In the genomic region with DNA sequence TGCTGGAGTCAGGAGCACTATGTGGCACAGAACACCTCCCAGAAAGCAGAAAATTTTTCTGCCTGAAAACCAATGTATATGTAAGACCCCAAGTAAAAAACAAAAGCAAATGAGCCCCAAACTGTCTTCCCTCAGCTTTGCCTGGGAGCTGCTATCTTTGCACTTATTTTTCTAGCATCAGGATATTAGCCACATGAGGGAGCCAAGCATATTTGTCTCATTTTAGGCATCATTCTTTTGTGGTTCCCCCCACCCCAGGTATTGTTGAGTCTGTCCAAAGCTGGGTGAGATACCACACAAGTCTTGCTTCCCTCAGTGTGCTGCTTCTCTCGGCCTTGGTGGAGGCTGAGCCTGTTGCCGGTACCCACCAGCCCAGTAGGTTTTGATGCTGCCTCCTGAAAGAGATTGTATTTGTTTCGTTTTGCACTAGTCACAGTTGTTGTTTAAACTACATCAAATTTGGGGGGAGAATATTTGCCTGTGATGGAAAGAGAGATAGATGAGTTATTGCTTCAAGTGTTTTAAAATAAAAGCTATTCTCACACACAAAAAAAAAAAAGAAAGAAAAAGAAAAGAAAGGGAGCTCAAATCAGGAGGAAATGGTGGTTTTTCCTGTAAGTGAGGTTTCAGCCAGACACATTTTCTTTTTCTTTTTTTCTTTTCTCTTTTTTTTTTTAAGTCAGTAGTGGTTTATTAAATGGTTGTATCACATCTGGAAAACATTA, we compare ENCODE assay signal across 13 cellular contexts. TPM values are rescaled to one million over a fixed set of nuclear protein-coding genes. Genes with fewer than 3 reads are reported as not detected.
A peak's percentile ranks its signal among the peaks of the same experiment; 100 is the strongest.
DNase-seq lines count a peak whose midpoint lies in the region; ATAC-seq and TF ChIP-seq lines count a peak whose summit lies in the region.
"Had no signal": no experiment of that assay in that cellular context is flagged by ENCODE, and none has a peak within 500 bp of the region (broad histone marks: within the 10 kb centered on the region; RNA-seq: fewer than 3 reads in every experiment).

No MANE protein-coding gene starts in this region.

- H3K9me3 Mint-ChIP-seq in CD4-positive, CD25-positive, alpha-beta regulatory T cell = no peaks in the 10 kb centered on the region
- H3K9me3 Mint-ChIP-seq in activated naive CD4-positive, alpha-beta T cell treated with anti-CD3 and anti-CD28 coated beads, Interleukin-2, amount 10 ng/mL, durations not matched to agents 7 days and 5 days = peaks cover 4% of the 10 kb centered on the region
- no peaks in the 10 kb centered on the region for H3K9me3 Mint-ChIP-seq in osteocyte (ENCODE audit: unreplicated experiment)

- H3K27ac Mint-ChIP-seq in CD4-positive, CD25-positive, alpha-beta regulatory T cell = peak overlapping the region; percentile 77 to 94 (median 86)
- peak overlapping the region; percentile 90 for H3K27ac Mint-ChIP-seq in activated naive CD4-positive, alpha-beta T cell treated with anti-CD3 and anti-CD28 coated beads, Interleukin-2, amount 10 ng/mL, durations not matched to agents 7 days and 5 days
- peak overlapping the region; percentile 97 for H3K27ac Mint-ChIP-seq in osteocyte (ENCODE audit: unreplicated experiment)

- H3K9me3 ChIP-seq in CD4-positive, CD25-positive, alpha-beta regulatory T cell (ENCODE audit: control insufficient read depth in 2 of 2, low read length in 2 of 2) = no peaks in the 10 kb centered on the region
- H3K9me3 ChIP-seq: esophagus squamous epithelium, transverse colon had no signal

- H3K36me3 Mint-ChIP-seq in CD4-positive, CD25-positive, alpha-beta regulatory T cell = no peaks in the 10 kb centered on the region
- H3K36me3 Mint-ChIP-seq in activated naive CD4-positive, alpha-beta T cell treated with anti-CD3 and anti-CD28 coated beads, Interleukin-2, amount 10 ng/mL, durations not matched to agents 7 days and 5 days = peaks cover 29% of the 10 kb centered on the region
- no peaks in the 10 kb centered on the region for H3K36me3 Mint-ChIP-seq in osteocyte (ENCODE audit: unreplicated experiment)

- H3K4me3 ChIP-seq in CD4-positive, CD25-positive, alpha-beta regulatory T cell (ENCODE audit: low read depth, low read length) = peak overlapping the region; percentile 67
- no peak overlapping the region for H3K4me3 ChIP-seq in coronary artery
- H3K4me3 ChIP-seq: esophagus squamous epithelium, lung, smooth muscle cell, transverse colon had no signal

- H3K4me1 ChIP-seq in CD4-positive, CD25-positive, alpha-beta regulatory T cell (ENCODE audit: control insufficient read depth, insufficient read depth, low read length, poor library complexity, severe bottlenecking) = peaks cover 21% of the 10 kb centered on the region
- H3K4me1 ChIP-seq: esophagus squamous epithelium, transverse colon had no signal

- H3K4me1 Mint-ChIP-seq in CD4-positive, CD25-positive, alpha-beta regulatory T cell = peaks cover 11 to 37% (median 16%) of the 10 kb centered on the region in 4 donors
- H3K4me1 Mint-ChIP-seq in activated naive CD4-positive, alpha-beta T cell treated with anti-CD3 and anti-CD28 coated beads, Interleukin-2, amount 10 ng/mL, durations not matched to agents 7 days and 5 days = peaks cover 53% of the 10 kb centered on the region
- H3K4me1 Mint-ChIP-seq in osteocyte (ENCODE audit: unreplicated experiment) = peaks cover 15% of the 10 kb centered on the region

- no peaks in the 10 kb centered on the region for H3K36me3 ChIP-seq in CD4-positive, CD25-positive, alpha-beta regulatory T cell (ENCODE audit: control insufficient read depth, insufficient read depth, low read length)
- H3K36me3 ChIP-seq: esophagus squamous epithelium, transverse colon had no signal

- H3K27me3 Mint-ChIP-seq in CD4-positive, CD25-positive, alpha-beta regulatory T cell = no peaks in the 10 kb centered on the region
- no peaks in the 10 kb centered on the region for H3K27me3 Mint-ChIP-seq in activated naive CD4-positive, alpha-beta T cell treated with anti-CD3 and anti-CD28 coated beads, Interleukin-2, amount 10 ng/mL, durations not matched to agents 7 days and 5 days
- no peaks in the 10 kb centered on the region for H3K27me3 Mint-ChIP-seq in osteocyte (ENCODE audit: unreplicated experiment)

- peak in 2 of 3 donors; percentile 18 to 77 for DNase-seq in CD4-positive, CD25-positive, alpha-beta regulatory T cell
- DNase-seq in NCI-H69 (lab: John Stamatoyannopoulos, UW) (peak; percentile 10), osteocyte (ENCODE audit: extremely low spot score, unreplicated experiment) (no peak), kidney glomerular epithelial cell (lab: John Stamatoyannopoulos, UW) (no peak), SK-N-DZ (ENCODE audit: low spot score) (no peak), GF-D8 (lab: John Stamatoyannopoulos, UW) (no peak), coronary artery (ENCODE audit: low spot score) (no peak)
- DNase-seq in activated naive CD4-positive, alpha-beta T cell treated with anti-CD3 and anti-CD28 coated beads, Interleukin-2, amount 10 ng/mL, durations not matched to agents 7 days and 5 days = peak; percentile 70
- DNase-seq: esophagus squamous epithelium, SW 1271, transverse colon had no signal

- TF ChIP-seq CTCF in osteocyte (IDR thresholded peaks at IDR 0.05) (peak; percentile 32), coronary artery (IDR thresholded peaks at IDR 0.05) (no peak)

- H3K4me3 Mint-ChIP-seq in CD4-positive, CD25-positive, alpha-beta regulatory T cell = peak overlapping the region; percentile 5 to 82 (median 53)
- H3K4me3 Mint-ChIP-seq in activated naive CD4-positive, alpha-beta T cell treated with anti-CD3 and anti-CD28 coated beads, Interleukin-2, amount 10 ng/mL, durations not matched to agents 7 days and 5 days = peak overlapping the region; percentile 32
- peak overlapping the region; percentile 27 for H3K4me3 Mint-ChIP-seq in osteocyte (ENCODE audit: unreplicated experiment)

- peak; percentile 40 to 55 for ATAC-seq in CD4-positive, CD25-positive, alpha-beta regulatory T cell (ENCODE audit: low read depth in 2 of 2)

- CTCF ChIA-PET in activated naive CD4-positive, alpha-beta T cell treated with anti-CD3 and anti-CD28 coated beads, Interleukin-2, amount 10 ng/mL, durations not matched to agents 7 days and 5 days (lab: Charles Lee) = interaction anchor here (0.9 to 3.4 kb wide), 7 partner anchors 12 to 330 kb away, joined by 3 to 12 read pairs (median 3); no protein-coding TSS in a partner anchor

- peak overlapping the region; percentile 60 for H3K27ac ChIP-seq in CD4-positive, CD25-positive, alpha-beta regulatory T cell (ENCODE audit: insufficient read depth, low read length, poor library complexity, severe bottlenecking)
- no peak overlapping the region for H3K27ac ChIP-seq in coronary artery
- H3K27ac ChIP-seq: esophagus squamous epithelium, transverse colon had no signal

- no peaks in the 10 kb centered on the region for H3K27me3 ChIP-seq in CD4-positive, CD25-positive, alpha-beta regulatory T cell (ENCODE audit: control insufficient read depth, insufficient read depth, low read length)
- H3K27me3 ChIP-seq: esophagus squamous epithelium, transverse colon had no signal

RNA-seq across cellular contexts. Expression of a gene that starts 58.3 kb away (rescaled TPM):
- total RNA-seq in CD4-positive, CD25-positive, alpha-beta regulatory T cell = 3.5 TPM
- 1 to 10 TPM in 1 of 4 donors, under 1 TPM in 2, not detected in 1; 0.16 to 1.4 (median 0.57) TPM for polyA plus RNA-seq in CD4-positive, CD25-positive, alpha-beta regulatory T cell
- 3.6 and 4.2 TPM in 2 replicates for total RNA-seq in osteocyte
- polyA plus RNA-seq in SK-N-DZ (2014; cell fraction: cytosol; rRNA removed) = 18.4 and 19.1 TPM in 2 replicates
- 31.2 and 49.7 TPM in 2 replicates for polyA plus RNA-seq in SK-N-DZ (2014; cell fraction: nucleus; rRNA removed)

Comparison
In these comparisons a context has a peak if more than half of its experiments do, and no peak if none do; other contexts are left out.
1. DNase-seq: peak in CD4-positive, CD25-positive, alpha-beta regulatory T cell (2 of 3), NCI-H69 (single experiment) and activated naive CD4-positive, alpha-beta T cell treated with anti-CD3 and anti-CD28 coated beads, Interleukin-2, amount 10 ng/mL, durations not matched to agents 7 days and 5 days (single experiment); none in osteocyte (single experiment), kidney glomerular epithelial cell (single experiment), SK-N-DZ (single experiment), GF-D8 (single experiment) and coronary artery (single experiment).
2. Peak in every context shown above with its lines, with median percentiles within 50 percentile points of each other: H3K27ac Mint-ChIP-seq and H3K4me3 Mint-ChIP-seq.